In the genomic region with DNA sequence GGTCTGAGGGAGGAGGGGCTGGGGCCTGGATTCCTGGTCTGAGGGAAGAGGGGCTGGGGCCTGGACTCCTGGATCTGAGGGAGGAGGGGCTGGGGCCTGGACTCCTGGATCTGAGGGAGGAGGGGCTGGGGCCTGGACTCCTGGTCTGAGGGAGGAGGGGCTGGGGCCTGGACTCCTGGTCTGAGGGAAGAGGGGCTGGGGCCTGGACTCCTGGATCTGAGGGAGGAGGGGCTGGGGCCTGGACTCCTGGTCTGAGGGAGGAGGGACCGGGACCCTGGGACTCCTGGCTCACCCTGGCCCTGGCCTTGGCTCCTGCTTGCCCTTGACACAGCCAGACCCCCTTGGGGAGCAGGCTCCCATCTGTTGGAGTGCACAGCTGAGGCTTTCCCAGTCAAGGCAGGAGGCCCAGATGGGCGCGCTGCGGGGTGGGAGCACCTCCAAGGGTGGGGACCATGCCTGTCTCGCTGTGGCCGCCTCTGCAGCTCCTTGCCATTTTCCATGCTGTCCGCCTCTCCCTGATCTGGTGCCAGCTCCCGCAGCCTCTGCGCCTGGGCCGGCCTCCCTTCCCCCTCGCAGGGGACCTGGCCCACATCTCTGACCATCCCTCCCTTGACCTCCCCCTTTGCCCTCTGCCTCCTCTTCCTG, we compare ENCODE assay signal across 4 cellular contexts. TPM values are rescaled to one million over a fixed set of nuclear protein-coding genes. Genes with fewer than 3 reads are reported as not detected.
"Had no signal": no experiment of that assay in that cellular context is flagged by ENCODE, and none has a peak within 500 bp of the region (broad histone marks: within the 10 kb centered on the region; RNA-seq: fewer than 3 reads in every experiment).

No MANE protein-coding gene starts in this region.

RNA-seq across cellular contexts. Expression of gene ATP1A3, which starts 2.0 kb away (rescaled TPM):
- total RNA-seq: kidney, mesenteric fat pad, suprapubic skin, tibial nerve had no signal
